8 cellular contexts compared by ENCODE assay signal in genomic region chr13:35164324-35164932, GRCh38.
DNase-seq lines count a peak whose midpoint lies in the region; ATAC-seq and TF ChIP-seq lines count a peak whose summit lies in the region.

No MANE protein-coding gene starts in this region.

- DNase-seq in A172 (ENCODE audit: low spot score) = peak; percentile 41
- peak; percentile 34 for DNase-seq in M059J (ENCODE audit: low read depth)
- peak; percentile 54 for DNase-seq in SK-N-DZ (ENCODE audit: low spot score)
- DNase-seq in fibroblast of villous mesenchyme (ENCODE audit: low read depth) = peak; percentile 38
- no peak for DNase-seq in psoas muscle
- no peak for DNase-seq in GOT3 (lab: John Stamatoyannopoulos, UW)

- H3K9me3 ChIP-seq in psoas muscle = no peaks in the 10 kb centered on the region

- H3K4me3 ChIP-seq in GM12875 (ENCODE audit: low read depth, low read length) = no peak overlapping the region
- no peak overlapping the region for H3K4me3 ChIP-seq in fibroblast of villous mesenchyme (ENCODE audit: low read depth, low read length)
- H3K4me3 ChIP-seq in psoas muscle = no peak overlapping the region

- H3K36me3 ChIP-seq in psoas muscle (ENCODE audit: insufficient read depth in 1 of 2, low read depth in 1 of 2) = no peaks in the 10 kb centered on the region

- no peaks in the 10 kb centered on the region for H3K27me3 ChIP-seq in psoas muscle (ENCODE audit: insufficient read depth in 3 of 3, low read length in 2 of 3)

- intact Hi-C loops in psoas muscle (cut with DNase I) = loop anchor here in 1 of 2 donors (5.0 kb wide), 1 partner anchor 1232 kb away; no protein-coding TSS in a partner anchor

- TF ChIP-seq CTCF in GM12875 (IDR thresholded peaks at IDR 0.05; ENCODE audit: borderline replicate concordance, insufficient read depth, low read depth, low read length) = peak; percentile 32; the same call in 1 of the 2 replicates
- peak; percentile 55 for TF ChIP-seq CTCF in fibroblast of villous mesenchyme (IDR thresholded peaks at IDR 0.05; ENCODE audit: insufficient read depth, low read depth, low read length)
- peak; percentile 68 for TF ChIP-seq CTCF in psoas muscle (IDR thresholded peaks at IDR 0.05)

- ATAC-seq in HG02571 (IDR thresholded peaks at IDR 0.05; ENCODE audit: unreplicated experiment) = peak; percentile 83
- ATAC-seq in psoas muscle = peak in 2 of 4 donors; percentile 58 to 63

- H3K27ac ChIP-seq in psoas muscle = no peak overlapping the region

- H3K4me1 ChIP-seq in psoas muscle = no peaks in the 10 kb centered on the region

Comparison
In these comparisons a context has a peak if more than half of its experiments do, and no peak if none do; other contexts are left out.
1. DNase-seq: peak in A172 (single experiment), M059J (single experiment), SK-N-DZ (single experiment) and fibroblast of villous mesenchyme (single experiment); none in psoas muscle (0 of 2) and GOT3 (single experiment).
2. Peak in every context shown above with its lines, with median percentiles within 50 percentile points of each other: CTCF ChIP-seq.